8 cellular contexts compared by ENCODE assay signal in genomic region chr14:101963611-101964296, GRCh38. TPM values are rescaled to one million over a fixed set of nuclear protein-coding genes. Genes with fewer than 3 reads are reported as not detected.
DNase-seq lines count a peak whose midpoint lies in the region; ATAC-seq and TF ChIP-seq lines count a peak whose summit lies in the region.

No MANE protein-coding gene starts in this region.

- CTCF ChIA-PET in CD4-positive, alpha-beta T cell (lab: Charles Lee) = interaction anchor here (1.2 kb wide), 1 partner anchor 132 kb away, joined by 3 read pairs; no protein-coding TSS in a partner anchor

- POLR2A ChIA-PET in CD4-positive, alpha-beta T cell (lab: Charles Lee) = interaction anchor here (1.4 to 2.9 kb wide), 4 partner anchors 15 to 257 kb away, joined by 3 to 12 read pairs (median 8); no protein-coding TSS in a partner anchor

- no peaks in the 10 kb centered on the region for H3K9me3 Mint-ChIP-seq in CD4-positive, alpha-beta T cell

- H3K9me3 ChIP-seq in CD4-positive, alpha-beta T cell (ENCODE audit: control insufficient read depth, low read length) = no peaks in the 10 kb centered on the region
- H3K9me3 ChIP-seq in MG63 (no peaks in the 10 kb centered on the region), duodenal mucosa (ENCODE audit: control insufficient read depth in 1 of 2, low read length in 2 of 2) (no peaks in the 10 kb centered on the region)

- peak overlapping the region; percentile 68 for H3K4me3 Mint-ChIP-seq in CD4-positive, alpha-beta T cell

- H3K27me3 Mint-ChIP-seq in CD4-positive, alpha-beta T cell = no peaks in the 10 kb centered on the region

- H3K4me1 Mint-ChIP-seq in CD4-positive, alpha-beta T cell (ENCODE audit: low read depth) = peaks cover 48% of the 10 kb centered on the region

- ATAC-seq in CD4-positive, alpha-beta T cell (ENCODE audit: poor library complexity) = no peak
- ATAC-seq in omental fat pad (ENCODE audit: low FRiP score) = peak; percentile 2
- no peak for ATAC-seq in HG03045 (IDR thresholded peaks at IDR 0.05; ENCODE audit: unreplicated experiment)
- ATAC-seq in HG02642 (IDR thresholded peaks at IDR 0.05; ENCODE audit: poor library complexity, unreplicated experiment) = no peak

- intact Hi-C loops in CD4-positive, alpha-beta T cell (cut with DNase I, micrococcal nuclease) = loop anchor here (1.0 to 5.0 kb wide), 6 partner anchors 87 to 554 kb away; partner anchors contain the start of genes HSP90AA1 (in 2 of the 2), CINP (in 1 of the 2) and TECPR2 (in 1 of the 2)

- no peak overlapping the region for H3K9ac ChIP-seq in duodenal mucosa (ENCODE audit: low read depth in 1 of 2, low read length in 2 of 2)

- H3K36me3 ChIP-seq in MG63 = peaks cover 13% of the 10 kb centered on the region
- H3K36me3 ChIP-seq in duodenal mucosa (ENCODE audit: control insufficient read depth in 1 of 2, insufficient read depth in 2 of 2, low read length in 2 of 2) = no peaks in the 10 kb centered on the region

- H3K27ac Mint-ChIP-seq in CD4-positive, alpha-beta T cell = peak overlapping the region; percentile 85

- H3K4me3 ChIP-seq in MG63 (peak overlapping the region; percentile 90), duodenal mucosa (ENCODE audit: low read depth in 1 of 2, low read length in 2 of 2) (peak overlapping the region; percentile 43)

- H3K4me1 ChIP-seq in duodenal mucosa (ENCODE audit: control insufficient read depth in 1 of 2, insufficient read depth in 2 of 2, low read length in 2 of 2) = peaks cover 26 to 32% of the 10 kb centered on the region in 2 donors

- TF ChIP-seq CTCF in CD4-positive, alpha-beta T cell (IDR thresholded peaks at IDR 0.05) = no peak
- TF ChIP-seq CTCF in omental fat pad (IDR thresholded peaks at IDR 0.05) = no peak

- no peaks in the 10 kb centered on the region for H3K27me3 ChIP-seq in CD4-positive, alpha-beta T cell (ENCODE audit: control insufficient read depth, insufficient read depth, low read length)
- no peaks in the 10 kb centered on the region for H3K27me3 ChIP-seq in MG63
- H3K27me3 ChIP-seq in duodenal mucosa (ENCODE audit: control insufficient read depth in 1 of 2, insufficient read depth in 2 of 2, low read length in 2 of 2) = no peaks in the 10 kb centered on the region

- H3K36me3 Mint-ChIP-seq in CD4-positive, alpha-beta T cell (ENCODE audit: low read depth) = peaks cover 18% of the 10 kb centered on the region

- peak in 1 of 10 experiments; percentile 28 for DNase-seq in CD4-positive, alpha-beta T cell
- DNase-seq in MG63 (no peak), omental fat pad (ENCODE audit: low spot score) (no peak), LoVo (ENCODE audit: low spot score) (no peak), HCEC 1CT (no peak)

- H3K27ac ChIP-seq in CD4-positive, alpha-beta T cell (ENCODE audit: low read depth, low read length) = no peak overlapping the region
- H3K27ac ChIP-seq in duodenal mucosa (ENCODE audit: low read depth, low read length) = no peak overlapping the region

RNA-seq across cellular contexts. Expression of gene DYNC1H1, which starts 0.6 kb away (rescaled TPM):
- 100 to 1,000 TPM; 286 to 293 TPM for total RNA-seq in CD4-positive, alpha-beta T cell
- 108 and 146 TPM in 2 replicates for total RNA-seq in MG63 (2014; rRNA removed; shearing (Covaris generic); ENCODE audit: low replicate concordance)
- total RNA-seq in omental fat pad = 100 to 1,000 TPM; 440 to 541 (median 495) TPM
